8 cellular contexts compared by ENCODE assay signal in genomic region chr6:73732845-73733675, GRCh38. TPM values are rescaled to one million over a fixed set of nuclear protein-coding genes. Genes with fewer than 3 reads are reported as not detected.
DNase-seq lines count a peak whose midpoint lies in the region; ATAC-seq and TF ChIP-seq lines count a peak whose summit lies in the region.

No MANE protein-coding gene starts in this region.

- no peaks in the 10 kb centered on the region for H3K27me3 Mint-ChIP-seq in chondrocyte (ENCODE audit: low read depth)

- H3K36me3 ChIP-seq in lower lobe of right lung = no peaks in the 10 kb centered on the region

- no peak overlapping the region for H3K27ac Mint-ChIP-seq in chondrocyte (ENCODE audit: unreplicated experiment)

- peaks cover 5% of the 10 kb centered on the region for H3K36me3 Mint-ChIP-seq in chondrocyte (ENCODE audit: low read depth)

- TF ChIP-seq CTCF in AG09319 (IDR thresholded peaks at IDR 0.05; ENCODE audit: low read depth, low read length) (peak; percentile 95), chondrocyte (IDR thresholded peaks at IDR 0.05) (peak; percentile 91), lower lobe of right lung (IDR thresholded peaks at IDR 0.05) (peak; percentile 89)

- ATAC-seq in GM18520 (IDR thresholded peaks at IDR 0.05; ENCODE audit: unreplicated experiment) (peak; percentile 31), HG03060 (IDR thresholded peaks at IDR 0.05; ENCODE audit: low read depth, unreplicated experiment) (peak; percentile 44), lower lobe of right lung (peak; percentile 91)

- no peak overlapping the region for H3K4me3 ChIP-seq in lower lobe of right lung

- H3K9me3 ChIP-seq in lower lobe of right lung = no peaks in the 10 kb centered on the region

- H3K9me3 Mint-ChIP-seq in chondrocyte (ENCODE audit: low read depth) = no peaks in the 10 kb centered on the region

- no peak overlapping the region for H3K4me3 Mint-ChIP-seq in chondrocyte (ENCODE audit: unreplicated experiment)

- H3K4me1 ChIP-seq in lower lobe of right lung = no peaks in the 10 kb centered on the region

- DNase-seq in AG09319 (ENCODE audit: extremely low read depth, low read depth) (peak; percentile 57), NCI-H2227 treated with DMSO at 0.1 percent for 48 hours (lab: John Stamatoyannopoulos, UW) (peak; percentile 22), chondrocyte (ENCODE audit: low spot score) (no peak), lower lobe of right lung (peak; percentile 51)
- peak; percentile 50 for DNase-seq in activated CD4-positive, alpha-beta T cell treated with anti-CD3 and anti-CD28 coated beads for 1 hour
- peak; percentile 51 to 65 (median 52) for DNase-seq in stimulated activated CD4-positive, alpha-beta T cell treated with anti-CD3 and anti-CD28 coated beads, TNF-alpha, amount 100 ng/mL, for 48 hours (ENCODE audit: low read depth in 3 of 3)

- H3K27me3 ChIP-seq in lower lobe of right lung (ENCODE audit: low read depth) = no peaks in the 10 kb centered on the region

- H3K27ac ChIP-seq in lower lobe of right lung = no peak overlapping the region

- intact Hi-C loops in lower lobe of right lung (cut with DNase I) = loop anchor here (10.0 kb wide), 1 partner anchor 58 kb away; no protein-coding TSS in a partner anchor

- peaks cover 8% of the 10 kb centered on the region for H3K4me1 Mint-ChIP-seq in chondrocyte (ENCODE audit: low read depth)

RNA-seq across cellular contexts. Expression of gene CD109, which starts 37.1 kb away (rescaled TPM):
- 25.4 to 33.1 TPM (median 26.0 TPM) in 3 replicates for total RNA-seq in chondrocyte
- 25.0 TPM for total RNA-seq in lower lobe of right lung

Comparison
In these comparisons a context has a peak if more than half of its experiments do, and no peak if none do; other contexts are left out.
1. ATAC-seq: peak in every context shown above with its lines; median percentile 91 in lower lobe of right lung; 44 in HG03060; 31 in GM18520.